In genomic region chr1:145707183-145707867, GRCh38 we compare ENCODE assay signal across 15 cellular contexts. TPM values are rescaled to one million over a fixed set of nuclear protein-coding genes. Genes with fewer than 3 reads are reported as not detected.
DNase-seq lines count a peak whose midpoint lies in the region; ATAC-seq lines count a peak whose summit lies in the region.
"Had no signal": no experiment of that assay in that cellular context is flagged by ENCODE, and none has a peak within 500 bp of the region (broad histone marks: within the 10 kb centered on the region; RNA-seq: fewer than 3 reads in every experiment).

PDZK1 (minus strand) TSS chr1:145707368; CDS start chr1:145688021, 19,347 bp downstream.

- H3K79me1 ChIP-seq in mesendoderm (ENCODE audit: low read length): no peaks in the 10 kb centered on the region

- H3K27ac ChIP-seq in mesendoderm (ENCODE audit: low read depth, low read length) (peak within 1 kb of the TSS; percentile 23), aorta (ENCODE audit: low read depth in 1 of 2, low read length in 2 of 2) (no peak within 1 kb of the TSS)
- H3K27ac ChIP-seq: vagina had no signal

- peak; percentile 86 for DNase-seq in Caki2 (ENCODE audit: low read depth)
- DNase-seq in NCI-H146 treated with DMSO at 0.1 percent for 48 hours (lab: John Stamatoyannopoulos, UW; ENCODE audit: unreplicated experiment): peak; percentile 46
- DNase-seq in cerebellum (ENCODE audit: low spot score): peak; percentile 88
- DNase-seq in mesendoderm: peak; percentile 28
- DNase-seq in T1000 (lab: John Stamatoyannopoulos, UW): no peak
- no peak for DNase-seq in NCI-H2029 (lab: John Stamatoyannopoulos, UW)
- DNase-seq in NCI-H2196 (lab: John Stamatoyannopoulos, UW; ENCODE audit: unreplicated experiment): no peak
- DNase-seq in aorta: no peak
- DNase-seq: activated CD4-positive, alpha-beta T cell treated with anti-CD3 and anti-CD28 coated beads for 36 hours; activated T-cell treated with anti-CD3 and anti-CD28 coated beads, Interleukin-2, amount 50 U/mL, for 4 hours; amniotic stem cell; NCI-H1930 had no signal

- H3K9me3 ChIP-seq in aorta (ENCODE audit: control insufficient read depth, low read length): no peaks in the 10 kb centered on the region
- H3K9me3 ChIP-seq: vagina had no signal

- H3K36me3 ChIP-seq in mesendoderm (ENCODE audit: control insufficient read depth, insufficient read depth, low read length) (no peaks in the 10 kb centered on the region), aorta (ENCODE audit: control insufficient read depth in 1 of 2, insufficient read depth in 2 of 2, low read length in 1 of 2) (no peaks in the 10 kb centered on the region)
- H3K36me3 ChIP-seq: vagina had no signal

- peak within 1 kb of the TSS; percentile 32 for H2BK5ac ChIP-seq in mesendoderm (ENCODE audit: low read length)

- no peak for ATAC-seq in aorta (ENCODE audit: low FRiP score)
- ATAC-seq: activated CD4-positive, alpha-beta T cell treated with anti-CD3 and anti-CD28 coated beads for 36 hours; activated T-cell treated with anti-CD3 and anti-CD28 coated beads, Interleukin-2, amount 50 U/mL, for 4 hours; sciatic nerve had no signal

- no peak within 1 kb of the TSS for H3K23ac ChIP-seq in mesendoderm (ENCODE audit: low read length)

- intact Hi-C loops in aorta (cut with DNase I): no loop called here

- no peak within 1 kb of the TSS for H3K9ac ChIP-seq in mesendoderm (ENCODE audit: low read length)

- no peak within 1 kb of the TSS for H3K4ac ChIP-seq in mesendoderm (ENCODE audit: low read depth, low read length)

- no peak within 1 kb of the TSS for H3K18ac ChIP-seq in mesendoderm (ENCODE audit: low read length)

- H3K4me1 ChIP-seq in mesendoderm (ENCODE audit: control insufficient read depth, low read depth, low read length): peaks cover 3% of the 10 kb centered on the region
- no peaks in the 10 kb centered on the region for H3K4me1 ChIP-seq in aorta (ENCODE audit: control insufficient read depth in 1 of 2, insufficient read depth in 2 of 2, low read length in 2 of 2)
- H3K4me1 ChIP-seq: vagina had no signal

- H3K27me3 ChIP-seq in mesendoderm (ENCODE audit: insufficient read depth, low read length, poor library complexity) (no peaks in the 10 kb centered on the region), aorta (ENCODE audit: control insufficient read depth in 1 of 2, insufficient read depth in 2 of 2, low read length in 1 of 2) (no peaks in the 10 kb centered on the region)
- H3K27me3 ChIP-seq: vagina had no signal

- H3K4me3 ChIP-seq in mesendoderm (ENCODE audit: low read length) (no peak within 1 kb of the TSS), aorta (ENCODE audit: low read length in 2 of 2) (no peak within 1 kb of the TSS)
- H3K4me3 ChIP-seq: vagina had no signal

- no peak within 1 kb of the TSS for H4K8ac ChIP-seq in mesendoderm (ENCODE audit: low read depth, low read length)

- no peak within 1 kb of the TSS for H3K4me2 ChIP-seq in mesendoderm (ENCODE audit: low read length)

- no peaks in the 10 kb centered on the region for H3K79me2 ChIP-seq in mesendoderm (ENCODE audit: control insufficient read depth, insufficient read depth, low read length)

- H2BK15ac ChIP-seq in mesendoderm (replicated peaks; ENCODE audit: low read depth): no peak within 1 kb of the TSS

- no CpG with 5 or more reads among the region's 9 CpGs for WGBS in mesendoderm (ENCODE audit: extremely low coverage, insufficient coverage, low lambda C conversion rate)
- 83 to 85% methylated on average over 6 to 9 of the region's 9 CpGs for WGBS in aorta, 2 donors

- no peak within 1 kb of the TSS for H2AK5ac ChIP-seq in mesendoderm (ENCODE audit: low read length)

- H3K56ac ChIP-seq in mesendoderm (ENCODE audit: low read length): peak within 1 kb of the TSS; percentile 34

- in situ Hi-C loops in Caki2 (cut with HindIII; ENCODE audit: low pct_unique_long_range_greater_than_20kb, low sequenced_read_pairs): no loop called here

- no peak within 1 kb of the TSS for H4K5ac ChIP-seq in mesendoderm (ENCODE audit: low read length)

- no peak within 1 kb of the TSS for H2BK120ac ChIP-seq in mesendoderm (ENCODE audit: low read depth, low read length)

RNA-seq across cellular contexts. Expression of gene PDZK1, which starts in this region (rescaled TPM):
- 104 and 107 TPM in 2 replicates for total RNA-seq in Caki2 (2014; rRNA removed; shearing (Covaris generic); ENCODE audit: low replicate concordance)
- total RNA-seq in cerebellum (0.91 TPM), aorta (1 to 10 TPM in 1 of 2 donors, under 1 TPM in 1; 0.48 to 1.2 TPM)
- polyA plus RNA-seq in mesendoderm (2013, experiment 1 of 2): 0.27 TPM
- 0.56 TPM for polyA plus RNA-seq in mesendoderm (2013, experiment 2 of 2)
- polyA plus RNA-seq in aorta: 10 to 100 TPM in 1 of 2 donors, 1 to 10 TPM in 1; 1.0 to 25.5 TPM
- total RNA-seq: activated CD4-positive, alpha-beta T cell treated with anti-CD3 and anti-CD28 coated beads for 36 hours; dermis microvascular lymphatic vessel endothelial cell had no signal

Comparison
In these comparisons a context has a peak if more than half of its experiments do, and no peak if none do; other contexts are left out.
1. RNA of gene PDZK1 (total RNA-seq): 104 to 107 TPM in Caki2; 0.48 to 1.2 TPM in aorta and 0.91 TPM in cerebellum (single experiment); every median in the first group is over 10 times any median in the second.
2. Peak in DNase-seq in cerebellum; RNA of the gene not detected or under 1 TPM.
3. DNase-seq: peak in Caki2 (single experiment), NCI-H146 treated with DMSO at 0.1 percent for 48 hours (single experiment) and mesendoderm (single experiment); none in T1000 (single experiment), NCI-H2029 (single experiment), NCI-H2196 (single experiment) and aorta (0 of 2).